ENCODE assay signal across 10 cellular contexts in the genomic region with DNA sequence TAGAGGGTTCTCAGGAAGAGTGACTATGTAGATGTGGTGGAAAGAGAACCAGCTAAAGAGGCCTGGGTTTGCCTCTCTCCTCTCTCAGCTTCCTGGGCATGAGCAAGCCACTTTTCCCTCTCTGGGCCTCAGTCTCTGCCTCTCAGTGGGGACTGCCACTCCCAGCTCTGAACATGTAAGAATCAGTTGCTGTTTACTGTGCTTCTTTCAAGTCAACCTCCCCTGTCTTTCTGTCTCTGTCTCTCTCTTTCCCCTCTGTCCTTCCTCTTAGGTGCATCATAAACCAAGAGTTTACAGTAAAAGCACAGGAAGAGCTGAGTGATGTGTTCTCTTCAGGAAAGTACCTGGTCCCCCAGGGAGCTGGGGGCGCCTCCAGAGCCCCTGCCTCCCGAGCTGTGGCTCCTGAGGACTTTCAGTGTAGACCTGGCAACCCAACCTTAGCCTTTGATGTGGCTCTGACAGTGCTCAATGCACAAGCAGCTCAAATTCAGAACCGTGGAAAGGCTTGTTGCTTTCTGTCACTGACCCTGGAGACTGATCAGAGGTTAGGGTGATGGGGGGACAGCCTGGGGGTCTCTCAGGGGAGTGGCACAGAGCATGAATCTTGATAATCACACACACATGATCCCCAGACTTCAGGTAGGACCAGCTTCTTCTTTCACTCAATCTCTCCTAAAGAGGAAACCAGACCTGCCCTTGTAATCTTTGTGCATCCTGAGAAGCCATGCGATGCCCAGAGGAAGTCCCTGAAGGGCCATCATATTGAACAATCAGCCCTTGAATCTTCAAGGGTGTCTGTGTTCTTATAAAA. TPM values are rescaled to one million over a fixed set of nuclear protein-coding genes. Genes with fewer than 3 reads are reported as not detected.
A peak's percentile ranks its signal among the peaks of the same experiment; 100 is the strongest.
DNase-seq lines count a peak whose midpoint lies in the region; ATAC-seq lines count a peak whose summit lies in the region.
"Had no signal": no experiment of that assay in that cellular context is flagged by ENCODE, and none has a peak within 500 bp of the region (broad histone marks: within the 10 kb centered on the region; RNA-seq: fewer than 3 reads in every experiment).

No MANE protein-coding gene starts in this region.

- peak; percentile 78 for DNase-seq in activated T-helper 1 cell treated with anti-CD3 and anti-CD28 coated beads, Interleukin-12 subunit alpha, Interleukin-12 subunit beta, Interleukin-2, Interleukin-4 antibody, amounts not matched to agents 30 ng/mL and 10 ng/mL and 1 ng/mL, durations not matched to agents 14 hours and 24 hours and 36 hours (ENCODE audit: low spot score)
- peak; percentile 19 to 24 for DNase-seq in stimulated activated CD8-positive, alpha-beta memory T cell treated with anti-CD3 and anti-CD28 coated beads, Interleukin-15, amount 100 ng/mL, for 4 hours (ENCODE audit: low read depth in 2 of 2)
- DNase-seq in COLO668 (lab: John Stamatoyannopoulos, UW; ENCODE audit: unreplicated experiment), result no peak
- DNase-seq in retina, result no peak
- DNase-seq in NCI-H1694 (lab: John Stamatoyannopoulos, UW), result no peak
- no peak for DNase-seq in NCI-H510A (lab: John Stamatoyannopoulos, UW)
- DNase-seq: effector CD8-positive, alpha-beta T cell; left colon had no signal

- H3K4me3 Mint-ChIP-seq in activated T-helper 1 cell treated with anti-CD3 and anti-CD28 coated beads, Interleukin-12 subunit alpha, Interleukin-12 subunit beta, Interleukin-2, Interleukin-4 antibody, amounts not matched to agents 30 ng/mL and 10 ng/mL and 1 ng/mL, durations not matched to agents 14 hours and 24 hours and 36 hours, result peak overlapping the region; percentile 37

- ATAC-seq in GM19467 (IDR thresholded peaks at IDR 0.05; ENCODE audit: unreplicated experiment), result peak; percentile 44
- ATAC-seq in HG03439 (IDR thresholded peaks at IDR 0.05; ENCODE audit: unreplicated experiment), result peak; percentile 42
- ATAC-seq: left colon had no signal

- H3K9me3 Mint-ChIP-seq in activated T-helper 1 cell treated with anti-CD3 and anti-CD28 coated beads, Interleukin-12 subunit alpha, Interleukin-12 subunit beta, Interleukin-2, Interleukin-4 antibody, amounts not matched to agents 30 ng/mL and 10 ng/mL and 1 ng/mL, durations not matched to agents 14 hours and 24 hours and 36 hours, result no peaks in the 10 kb centered on the region

- H3K27me3 Mint-ChIP-seq in activated T-helper 1 cell treated with anti-CD3 and anti-CD28 coated beads, Interleukin-12 subunit alpha, Interleukin-12 subunit beta, Interleukin-2, Interleukin-4 antibody, amounts not matched to agents 30 ng/mL and 10 ng/mL and 1 ng/mL, durations not matched to agents 14 hours and 24 hours and 36 hours (ENCODE audit: insufficient read depth), result no peaks in the 10 kb centered on the region

- H3K4me1 Mint-ChIP-seq in activated T-helper 1 cell treated with anti-CD3 and anti-CD28 coated beads, Interleukin-12 subunit alpha, Interleukin-12 subunit beta, Interleukin-2, Interleukin-4 antibody, amounts not matched to agents 30 ng/mL and 10 ng/mL and 1 ng/mL, durations not matched to agents 14 hours and 24 hours and 36 hours (ENCODE audit: low read depth), result peaks cover 92% of the 10 kb centered on the region

- H3K27ac Mint-ChIP-seq in activated T-helper 1 cell treated with anti-CD3 and anti-CD28 coated beads, Interleukin-12 subunit alpha, Interleukin-12 subunit beta, Interleukin-2, Interleukin-4 antibody, amounts not matched to agents 30 ng/mL and 10 ng/mL and 1 ng/mL, durations not matched to agents 14 hours and 24 hours and 36 hours, result peak overlapping the region; percentile 95

- intact Hi-C loops in activated T-helper 1 cell treated with anti-CD3 and anti-CD28 coated beads, Interleukin-12 subunit alpha, Interleukin-12 subunit beta, Interleukin-2, Interleukin-4 antibody, amounts not matched to agents 30 ng/mL and 10 ng/mL and 1 ng/mL, durations not matched to agents 14 hours and 24 hours and 36 hours (cut with micrococcal nuclease), result loop anchor here (1.0 to 5.0 kb wide), 14 partner anchors 10 to 308 kb away; a partner anchor contains a TSS

- peaks cover 13% of the 10 kb centered on the region for H3K36me3 Mint-ChIP-seq in activated T-helper 1 cell treated with anti-CD3 and anti-CD28 coated beads, Interleukin-12 subunit alpha, Interleukin-12 subunit beta, Interleukin-2, Interleukin-4 antibody, amounts not matched to agents 30 ng/mL and 10 ng/mL and 1 ng/mL, durations not matched to agents 14 hours and 24 hours and 36 hours (ENCODE audit: low read depth)

RNA-seq across cellular contexts. Expression of a gene that starts 59.4 kb away (rescaled TPM):
- total RNA-seq in activated T-helper 1 cell treated with anti-CD3 and anti-CD28 coated beads, Interleukin-12 subunit alpha, Interleukin-12 subunit beta, Interleukin-2, Interleukin-4 antibody, amounts not matched to agents 30 ng/mL and 10 ng/mL and 1 ng/mL, durations not matched to agents 14 hours and 24 hours and 36 hours, result 200 and 207 TPM in 2 replicates

Comparison
In these comparisons a context has a peak if more than half of its experiments do, and no peak if none do; other contexts are left out.
1. DNase-seq: peak in activated T-helper 1 cell treated with anti-CD3 and anti-CD28 coated beads, Interleukin-12 subunit alpha, Interleukin-12 subunit beta, Interleukin-2, Interleukin-4 antibody, amounts not matched to agents 30 ng/mL and 10 ng/mL and 1 ng/mL, durations not matched to agents 14 hours and 24 hours and 36 hours (single experiment) and stimulated activated CD8-positive, alpha-beta memory T cell treated with anti-CD3 and anti-CD28 coated beads, Interleukin-15, amount 100 ng/mL, for 4 hours (2 of 2); none in COLO668 (single experiment), retina (single experiment), NCI-H1694 (single experiment) and NCI-H510A (single experiment).